ENCODE assay signal across 13 cellular contexts in the genomic region with DNA sequence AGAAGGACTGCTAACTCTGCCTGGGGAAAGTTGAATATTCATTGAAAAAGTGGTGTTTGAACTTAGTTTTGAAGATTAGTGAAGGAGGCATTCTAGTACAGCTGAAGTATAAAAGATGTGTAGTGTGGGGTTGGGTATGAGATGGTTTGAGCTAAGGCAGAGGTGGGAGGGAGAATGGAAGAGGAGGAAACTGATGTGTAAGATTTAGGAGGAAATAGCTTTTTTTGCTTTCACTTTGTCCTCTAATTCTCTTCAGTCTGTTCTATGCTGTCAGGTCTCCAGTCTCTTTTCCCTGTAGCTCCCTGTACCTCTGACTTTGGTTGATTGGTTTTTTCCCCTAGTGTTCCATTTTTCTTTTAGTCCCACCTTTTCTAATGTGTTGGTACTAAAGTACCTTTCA. TPM values are rescaled to one million over a fixed set of nuclear protein-coding genes. Genes with fewer than 3 reads are reported as not detected.
DNase-seq lines count a peak whose midpoint lies in the region; ATAC-seq, FAIRE-seq and TF ChIP-seq lines count a peak whose summit lies in the region.
"Had no signal": no experiment of that assay in that cellular context is flagged by ENCODE, and none has a peak within 500 bp of the region (broad histone marks: within the 10 kb centered on the region; RNA-seq: fewer than 3 reads in every experiment).

No MANE protein-coding gene starts in this region.

- ATAC-seq in HG03571 (IDR thresholded peaks at IDR 0.05; ENCODE audit: unreplicated experiment) (peak; percentile 62), GM18867 (IDR thresholded peaks at IDR 0.05; ENCODE audit: unreplicated experiment) (no peak), sciatic nerve (no peak)

- no peaks in the 10 kb centered on the region for H3K27me3 ChIP-seq in ACC112 (ENCODE audit: insufficient read depth, low read length)
- H3K27me3 ChIP-seq: breast epithelium had no signal

- H3K36me3 Mint-ChIP-seq in activated naive CD8-positive, alpha-beta T cell treated with anti-CD3 and anti-CD28 coated beads for 36 hours = peaks cover 11% of the 10 kb centered on the region

- no peaks in the 10 kb centered on the region for H3K79me2 ChIP-seq in ACC112 (ENCODE audit: control insufficient read depth, insufficient read depth, low read length, unreplicated experiment)

- intact Hi-C loops in sciatic nerve (cut with DNase I) = no loop called here

- peak overlapping the region; percentile 70 for H3K4me3 Mint-ChIP-seq in activated naive CD8-positive, alpha-beta T cell treated with anti-CD3 and anti-CD28 coated beads for 36 hours

- H3K36me3 ChIP-seq in ACC112 (ENCODE audit: insufficient read depth, low read length) = no peaks in the 10 kb centered on the region
- H3K36me3 ChIP-seq: breast epithelium had no signal

- TF ChIP-seq POLR2A in GM12892 (IDR thresholded peaks at IDR 0.05; ENCODE audit: low read depth, low read length) = no peak

- no peak overlapping the region for H3K27ac ChIP-seq in ACC112 (ENCODE audit: low read depth, low read length)
- H3K27ac ChIP-seq: breast epithelium had no signal

- no peak for DNase-seq in GM12892 (ENCODE audit: insufficient read length)
- no peak for DNase-seq in activated naive CD8-positive, alpha-beta T cell treated with anti-CD3 and anti-CD28 coated beads for 36 hours
- no peak for DNase-seq in nucleus accumbens (lab: John Stamatoyannopoulos, UW)
- DNase-seq in effector CD8-positive, alpha-beta T cell (lab: John Stamatoyannopoulos, UW) = no peak
- DNase-seq in sciatic nerve (ENCODE audit: low spot score) = no peak
- DNase-seq: C1 segment of cervical spinal cord, NCI-H82, retina, trophoblast cell had no signal

- H3K4me1 Mint-ChIP-seq in activated naive CD8-positive, alpha-beta T cell treated with anti-CD3 and anti-CD28 coated beads for 36 hours = peaks cover 69% of the 10 kb centered on the region

- peak overlapping the region; percentile 34 for H3K4me3 ChIP-seq in ACC112 (ENCODE audit: low read depth, low read length)
- H3K4me3 ChIP-seq: breast epithelium had no signal

- H3K27me3 Mint-ChIP-seq in activated naive CD8-positive, alpha-beta T cell treated with anti-CD3 and anti-CD28 coated beads for 36 hours = no peaks in the 10 kb centered on the region

- no peak overlapping the region for H2AFZ ChIP-seq in ACC112 (ENCODE audit: low read length, unreplicated experiment)

- peak; percentile 63 for FAIRE-seq in GM12892 (lab: Jason Lieb, UNC)

- H3K9me3 Mint-ChIP-seq in activated naive CD8-positive, alpha-beta T cell treated with anti-CD3 and anti-CD28 coated beads for 36 hours = no peaks in the 10 kb centered on the region

- peaks cover 4% of the 10 kb centered on the region for H3K4me1 ChIP-seq in ACC112 (ENCODE audit: control insufficient read depth, insufficient read depth, low read length, unreplicated experiment)
- H3K4me1 ChIP-seq: breast epithelium had no signal

- H3K27ac Mint-ChIP-seq in activated naive CD8-positive, alpha-beta T cell treated with anti-CD3 and anti-CD28 coated beads for 36 hours = peak overlapping the region; percentile 82

RNA-seq across cellular contexts. Expression of gene CREBRF, which starts 9.0 kb away (rescaled TPM):
- 10.9 TPM for polyA plus RNA-seq in GM12892 (2012; ENCODE audit: missing spikeins)
- total RNA-seq in activated naive CD8-positive, alpha-beta T cell treated with anti-CD3 and anti-CD28 coated beads for 36 hours = 1 to 10 TPM; 8.6 to 8.8 TPM
- 56.6 TPM for total RNA-seq in sciatic nerve
